28 cellular contexts compared by ENCODE assay signal in genomic region chr22:46401370-46401769, GRCh38.
"Had no signal": no experiment of that assay in that cellular context is flagged by ENCODE, and none has a peak within 500 bp of the region (broad histone marks: within the 10 kb centered on the region; RNA-seq: fewer than 3 reads in every experiment).

No MANE protein-coding gene starts in this region.

- H3K9me3 ChIP-seq: heart left ventricle had no signal

- H3K36me3 ChIP-seq: brain microvascular endothelial cell had no signal

- H3K27me3 ChIP-seq: brain microvascular endothelial cell, dorsolateral prefrontal cortex, heart left ventricle had no signal

- ATAC-seq: activated CD4-positive, alpha-beta T cell treated with anti-CD3 and anti-CD28 coated beads for 36 hours; activated T-cell treated with anti-CD3 and anti-CD28 coated beads, Interleukin-2, amount 50 U/mL, for 72 hours; esophagus mucosa; heart left ventricle had no signal

- FAIRE-seq: astrocyte, bronchial epithelial cell, frontal cortex had no signal

- H3K4me3 ChIP-seq: coronary artery, dorsolateral prefrontal cortex, heart left ventricle had no signal

- H3K27ac ChIP-seq: brain microvascular endothelial cell, coronary artery, dorsolateral prefrontal cortex, heart left ventricle had no signal

- DNase-seq: activated CD4-positive, alpha-beta memory T cell treated with anti-CD3 and anti-CD28 coated beads, Interleukin-2, amount 10 ng/mL, durations not matched to agents 7 days and 5 days; activated CD4-positive, alpha-beta T cell treated with anti-CD3 and anti-CD28 coated beads for 36 hours; activated CD4-positive, alpha-beta T cell treated with anti-CD3 and anti-CD28 coated beads, Interleukin-2, amount 10 ng/mL, durations not matched to agents 7 days and 5 days; activated CD4-positive, alpha-beta T cell treated with anti-CD3 and anti-CD28 coated beads, Interleukin-2, amount 50 U/mL, for 4 hours; activated CD4-positive, CD25-positive, alpha-beta regulatory T cell; activated CD4-positive, CD25-positive, alpha-beta regulatory T cell treated with anti-CD3 and anti-CD28 coated beads, Interleukin-2, amount 50 U/mL, for 72 hours; activated CD8-positive, alpha-beta memory T cell treated with anti-CD3 and anti-CD28 coated beads, Interleukin-2, amount 50 U/mL, for 48 hours; activated gamma-delta T cell treated with Interleukin-2 at 50 U/mL for 16 hours; activated naive CD4-positive, alpha-beta T cell treated with anti-CD3 and anti-CD28 coated beads, Interleukin-2, amount 50 U/mL, for 16 hours; activated naive CD4-positive, alpha-beta T cell treated with Interleukin-2 at 50 U/mL for 16 hours; activated T-cell treated with anti-CD3 and anti-CD28 coated beads for 4 hours; activated T-cell treated with anti-CD3 and anti-CD28 coated beads, Interleukin-2, amount 50 U/mL, for 24 hours; activated T-cell treated with anti-CD3 and anti-CD28 coated beads, Interleukin-2, amount 50 U/mL, for 72 hours; amniotic stem cell; anterior cingulate cortex; brain microvascular endothelial cell; dorsolateral prefrontal cortex; effector memory CD4-positive, alpha-beta T cell; endodermal cell; foreskin fibroblast; glutamatergic neuron; T-helper 2 cell had no signal
